Comparison of ENCODE assay signal across 28 cellular contexts in the genomic region with DNA sequence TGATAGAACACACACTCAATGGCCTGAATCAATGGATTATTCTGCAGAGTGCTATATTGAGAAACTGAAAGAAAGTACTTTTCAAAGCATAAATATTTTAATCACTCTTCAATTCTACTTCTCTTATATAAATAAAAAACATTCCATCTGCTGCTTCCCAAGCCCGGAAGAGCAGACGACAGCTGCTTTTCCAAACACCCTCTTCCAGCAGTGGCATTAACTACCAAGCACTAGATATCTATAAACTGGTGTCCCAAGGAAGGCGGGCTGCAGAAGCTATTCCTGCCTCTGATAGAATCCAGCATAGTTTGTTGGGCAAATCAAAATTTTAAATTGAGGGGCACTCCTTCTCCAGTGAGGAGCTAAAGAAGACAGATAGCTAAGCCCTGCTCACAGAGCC.
"Had no signal": no experiment of that assay in that cellular context is flagged by ENCODE, and none has a peak within 500 bp of the region (broad histone marks: within the 10 kb centered on the region; RNA-seq: fewer than 3 reads in every experiment).

No MANE protein-coding gene starts in this region.

- H3K27me3 ChIP-seq: esophagus muscularis mucosa, pancreas, sigmoid colon, uterus had no signal

- H3K27ac ChIP-seq: esophagus muscularis mucosa, lower lobe of right lung, pancreas, prostate gland, sigmoid colon, uterus had no signal

- H3K36me3 ChIP-seq: pancreas, prostate gland, sigmoid colon, uterus had no signal

- ATAC-seq: activated CD8-positive, alpha-beta T cell treated with anti-CD3 and anti-CD28 coated beads for 36 hours; activated naive CD4-positive, alpha-beta T cell treated with anti-CD3 and anti-CD28 coated beads, Interleukin-2, amount 50 U/mL, for 72 hours; activated T-cell treated with anti-CD3 and anti-CD28 coated beads, Interleukin-2, amount 50 U/mL, for 4 hours; activated T-helper 17 cell treated with anti-CD3 and anti-CD28 coated beads, Interleukin-2, amount 50 U/mL, for 72 hours; left lobe of liver; lower lobe of right lung; pancreas; stimulated activated memory B cell treated with anti-CD40 and anti-IgM and Interleukin-4, amounts not matched to agents 10 μg/mL and 1 μg/mL and 100 μg/mL, for 72 hours; stimulated activated naive CD8-positive, alpha-beta T cell treated with anti-CD3 and anti-CD28 coated beads, Interleukin-15, amount 100 ng/mL, for 72 hours had no signal

- H3K4me2 ChIP-seq: smooth muscle cell had no signal

- H3K4me1 ChIP-seq: prostate gland, uterus had no signal

- H3K9me3 ChIP-seq: esophagus muscularis mucosa, lower lobe of right lung, pancreas, prostate gland, sigmoid colon, uterus had no signal

- DNase-seq: activated B cell treated with CpG ODN at 0.5 μM for 24 hours; activated CD4-positive, alpha-beta T cell treated with anti-CD3 and anti-CD28 coated beads, Interleukin-2, amount 50 U/mL, for 1 hour; activated CD8-positive, alpha-beta T cell treated with anti-CD3 and anti-CD28 coated beads for 36 hours; activated T-cell treated with anti-CD3 and anti-CD28 coated beads, Interleukin-2, amount 50 U/mL, for 4 hours; dermis blood vessel endothelial cell; effector CD4-positive, alpha-beta T cell; foreskin melanocyte; kidney glomerular epithelial cell; lower lobe of right lung; mesenchymal stem cell; naive B cell; nucleus accumbens; pancreas; retina; sigmoid colon; stimulated activated CD4-positive, alpha-beta T cell treated with anti-CD3 and anti-CD28 coated beads, Interleukin-1b, Interleukin-23, amount 100 ng/mL, for 48 hours; stimulated activated CD4-positive, alpha-beta T cell treated with anti-CD3 and anti-CD28 coated beads, Interleukin-4, amount 100 ng/mL, for 4 hours; stimulated activated CD8-positive, alpha-beta memory T cell treated with anti-CD3 and anti-CD28 coated beads, Interleukin-4, amount 100 ng/mL, for 48 hours; stimulated activated naive CD8-positive, alpha-beta T cell treated with anti-CD3 and anti-CD28 coated beads, Interleukin-15, amount 100 ng/mL, for 72 hours; substantia nigra; uterus had no signal

- H3K4me3 ChIP-seq: esophagus muscularis mucosa, lower lobe of right lung, pancreas, prostate gland, sigmoid colon, smooth muscle cell, uterus had no signal
